Comparison of ENCODE assay signal across 12 cellular contexts in the genomic region with DNA sequence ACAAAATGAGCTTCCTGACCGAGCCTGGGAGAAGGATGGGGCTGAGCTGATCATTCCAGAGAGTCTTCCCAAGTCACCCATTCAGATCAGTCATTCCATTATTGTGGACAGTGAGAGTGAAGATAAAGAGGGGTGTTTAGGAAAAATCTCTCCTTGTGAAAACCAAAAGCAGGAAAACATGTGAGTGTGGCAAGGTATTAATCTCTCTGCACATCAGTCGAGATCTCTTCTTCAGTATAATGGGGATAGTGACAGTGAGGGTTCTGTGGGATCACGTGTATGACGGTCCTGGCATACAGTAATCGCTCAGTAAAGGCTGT. TPM values are rescaled to one million over a fixed set of nuclear protein-coding genes. Genes with fewer than 3 reads are reported as not detected.
A peak's percentile ranks its signal among the peaks of the same experiment; 100 is the strongest.
DNase-seq lines count a peak whose midpoint lies in the region; ATAC-seq and TF ChIP-seq lines count a peak whose summit lies in the region.
"Had no signal": no experiment of that assay in that cellular context is flagged by ENCODE, and none has a peak within 500 bp of the region (broad histone marks: within the 10 kb centered on the region; RNA-seq: fewer than 3 reads in every experiment).

No MANE protein-coding gene starts in this region.

- no peak for TF ChIP-seq POLR2A in esophagus squamous epithelium (IDR thresholded peaks at IDR 0.05)

- peaks cover 37% of the 10 kb centered on the region for H3K4me1 Mint-ChIP-seq in activated T-helper 1 cell treated with anti-CD3 and anti-CD28 coated beads, Interleukin-12 subunit alpha, Interleukin-12 subunit beta, Interleukin-2, Interleukin-4 antibody, amounts not matched to agents 30 ng/mL and 10 ng/mL and 1 ng/mL, durations not matched to agents 14 hours and 24 hours and 36 hours (ENCODE audit: low read depth)

- H2AFZ ChIP-seq in OCI-LY3 (ENCODE audit: low read depth, low read length): no peak overlapping the region
- H2AFZ ChIP-seq in parathyroid adenoma: no peak overlapping the region

- H3K36me3 Mint-ChIP-seq in activated T-helper 1 cell treated with anti-CD3 and anti-CD28 coated beads, Interleukin-12 subunit alpha, Interleukin-12 subunit beta, Interleukin-2, Interleukin-4 antibody, amounts not matched to agents 30 ng/mL and 10 ng/mL and 1 ng/mL, durations not matched to agents 14 hours and 24 hours and 36 hours (ENCODE audit: low read depth): no peaks in the 10 kb centered on the region

- peaks cover 1% of the 10 kb centered on the region for H3K27me3 Mint-ChIP-seq in activated T-helper 1 cell treated with anti-CD3 and anti-CD28 coated beads, Interleukin-12 subunit alpha, Interleukin-12 subunit beta, Interleukin-2, Interleukin-4 antibody, amounts not matched to agents 30 ng/mL and 10 ng/mL and 1 ng/mL, durations not matched to agents 14 hours and 24 hours and 36 hours (ENCODE audit: insufficient read depth)

- no peak for TF ChIP-seq CTCF in AG10803 (conservative IDR thresholded peaks at IDR 0.05; ENCODE audit: low read length)
- TF ChIP-seq CTCF in OCI-LY3 (IDR thresholded peaks at IDR 0.05; ENCODE audit: low read depth, low read length): no peak
- TF ChIP-seq CTCF in esophagus squamous epithelium (IDR thresholded peaks at IDR 0.05): no peak
- TF ChIP-seq CTCF in parathyroid adenoma (IDR thresholded peaks at IDR 0.05): no peak

- H3K4me3 ChIP-seq in AG10803 (ENCODE audit: low read length) (peak overlapping the region; percentile 15), OCI-LY3 (ENCODE audit: low read length) (peak overlapping the region; percentile 64), esophagus squamous epithelium (peak overlapping the region in 2 of 4 donors; percentile 2 to 47), parathyroid adenoma (ENCODE audit: low read depth, low read length) (no peak overlapping the region)
- H3K4me3 ChIP-seq: cardiac muscle cell had no signal

- H3K27me3 ChIP-seq in OCI-LY3 (ENCODE audit: low read depth, low read length) (no peaks in the 10 kb centered on the region), esophagus squamous epithelium (no peaks in the 10 kb centered on the region), parathyroid adenoma (ENCODE audit: control insufficient read depth, insufficient read depth, low read length) (no peaks in the 10 kb centered on the region)
- H3K27me3 ChIP-seq: cardiac muscle cell had no signal

- ATAC-seq in GM21528 (IDR thresholded peaks at IDR 0.05; ENCODE audit: low FRiP score, unreplicated experiment): no peak
- ATAC-seq: PC-3 had no signal

- H3K27ac Mint-ChIP-seq in activated T-helper 1 cell treated with anti-CD3 and anti-CD28 coated beads, Interleukin-12 subunit alpha, Interleukin-12 subunit beta, Interleukin-2, Interleukin-4 antibody, amounts not matched to agents 30 ng/mL and 10 ng/mL and 1 ng/mL, durations not matched to agents 14 hours and 24 hours and 36 hours: no peak overlapping the region

- H4K20me1 ChIP-seq in OCI-LY3 (ENCODE audit: insufficient read depth, low read length): no peaks in the 10 kb centered on the region

- 6 to 11% methylated on average over 5 of the region's 5 CpGs for WGBS in esophagus squamous epithelium, 2 donors

- H3K9me3 Mint-ChIP-seq in activated T-helper 1 cell treated with anti-CD3 and anti-CD28 coated beads, Interleukin-12 subunit alpha, Interleukin-12 subunit beta, Interleukin-2, Interleukin-4 antibody, amounts not matched to agents 30 ng/mL and 10 ng/mL and 1 ng/mL, durations not matched to agents 14 hours and 24 hours and 36 hours: no peaks in the 10 kb centered on the region

- H3K9me3 ChIP-seq in OCI-LY3 (ENCODE audit: insufficient read depth, low read length) (no peaks in the 10 kb centered on the region), esophagus squamous epithelium (no peaks in the 10 kb centered on the region), parathyroid adenoma (ENCODE audit: control insufficient read depth, low read length) (no peaks in the 10 kb centered on the region)

- DNase-seq in AG10803 (ENCODE audit: low read depth): no peak
- no peak for DNase-seq in esophagus squamous epithelium (lab: John Stamatoyannopoulos, UW)
- no peak for DNase-seq in GDM1 (lab: John Stamatoyannopoulos, UW)
- DNase-seq in activated T-helper 1 cell treated with anti-CD3 and anti-CD28 coated beads, Interleukin-12 subunit alpha, Interleukin-12 subunit beta, Interleukin-2, Interleukin-4 antibody, amounts not matched to agents 30 ng/mL and 10 ng/mL and 1 ng/mL, durations not matched to agents 14 hours and 24 hours and 36 hours (ENCODE audit: low spot score): no peak
- DNase-seq in RKO (ENCODE audit: low spot score): no peak
- DNase-seq: Calu3, Karpas-422, PC-3 had no signal

- peak overlapping the region; percentile 87 for H3K4me2 ChIP-seq in OCI-LY3 (ENCODE audit: low read length)
- peak overlapping the region; percentile 13 for H3K4me2 ChIP-seq in parathyroid adenoma (ENCODE audit: low read length)

- H3K79me2 ChIP-seq in OCI-LY3 (ENCODE audit: low read length) (peaks cover 46% of the 10 kb centered on the region), parathyroid adenoma (peaks cover 22% of the 10 kb centered on the region)

- H3K4me1 ChIP-seq in OCI-LY3 (ENCODE audit: low read length) (peaks cover 76% of the 10 kb centered on the region), esophagus squamous epithelium (peaks cover 69 to 96% (median 69%) of the 10 kb centered on the region in 3 donors), parathyroid adenoma (peaks cover 23% of the 10 kb centered on the region)

- H3K36me3 ChIP-seq in OCI-LY3 (replicated peaks; ENCODE audit: low read depth, low read length) (peaks cover 8% of the 10 kb centered on the region), esophagus squamous epithelium (no peaks in the 10 kb centered on the region), parathyroid adenoma (ENCODE audit: control insufficient read depth, insufficient read depth, low read length) (no peaks in the 10 kb centered on the region)
- H3K36me3 ChIP-seq: cardiac muscle cell had no signal

- H3K4me3 Mint-ChIP-seq in activated T-helper 1 cell treated with anti-CD3 and anti-CD28 coated beads, Interleukin-12 subunit alpha, Interleukin-12 subunit beta, Interleukin-2, Interleukin-4 antibody, amounts not matched to agents 30 ng/mL and 10 ng/mL and 1 ng/mL, durations not matched to agents 14 hours and 24 hours and 36 hours: no peak overlapping the region

- peak overlapping the region; percentile 95 for H3K27ac ChIP-seq in OCI-LY3 (ENCODE audit: low read length)
- H3K27ac ChIP-seq in esophagus squamous epithelium: peak overlapping the region; percentile 63 to 91 (median 87)
- peak overlapping the region; percentile 60 for H3K27ac ChIP-seq in parathyroid adenoma
- H3K27ac ChIP-seq: cardiac muscle cell had no signal

- intact Hi-C loops in esophagus squamous epithelium (cut with DNase I): no loop called here
- intact Hi-C loops in activated T-helper 1 cell treated with anti-CD3 and anti-CD28 coated beads, Interleukin-12 subunit alpha, Interleukin-12 subunit beta, Interleukin-2, Interleukin-4 antibody, amounts not matched to agents 30 ng/mL and 10 ng/mL and 1 ng/mL, durations not matched to agents 14 hours and 24 hours and 36 hours (cut with micrococcal nuclease): no loop called here

- H3K9ac ChIP-seq in OCI-LY3 (ENCODE audit: low read length) (peak overlapping the region; percentile 88), parathyroid adenoma (peak overlapping the region; percentile 28)

RNA-seq across cellular contexts. Expression of a gene that starts 35.4 kb away (rescaled TPM):
- 10 to 100 TPM; 29.0 to 68.5 (median 37.3) TPM for total RNA-seq in esophagus squamous epithelium
- total RNA-seq in activated T-helper 1 cell treated with anti-CD3 and anti-CD28 coated beads, Interleukin-12 subunit alpha, Interleukin-12 subunit beta, Interleukin-2, Interleukin-4 antibody, amounts not matched to agents 30 ng/mL and 10 ng/mL and 1 ng/mL, durations not matched to agents 14 hours and 24 hours and 36 hours: 17.0 and 18.3 TPM in 2 replicates

RNA-seq across cellular contexts. Expression of a gene that starts 37.5 kb away (rescaled TPM):
- total RNA-seq in esophagus squamous epithelium: 1 to 10 TPM; 1.9 to 3.0 (median 2.1) TPM
- total RNA-seq in activated T-helper 1 cell treated with anti-CD3 and anti-CD28 coated beads, Interleukin-12 subunit alpha, Interleukin-12 subunit beta, Interleukin-2, Interleukin-4 antibody, amounts not matched to agents 30 ng/mL and 10 ng/mL and 1 ng/mL, durations not matched to agents 14 hours and 24 hours and 36 hours: 0.24 and 1.1 TPM in 2 replicates
